ENCODE assay signal across 8 cellular contexts in the genomic region with DNA sequence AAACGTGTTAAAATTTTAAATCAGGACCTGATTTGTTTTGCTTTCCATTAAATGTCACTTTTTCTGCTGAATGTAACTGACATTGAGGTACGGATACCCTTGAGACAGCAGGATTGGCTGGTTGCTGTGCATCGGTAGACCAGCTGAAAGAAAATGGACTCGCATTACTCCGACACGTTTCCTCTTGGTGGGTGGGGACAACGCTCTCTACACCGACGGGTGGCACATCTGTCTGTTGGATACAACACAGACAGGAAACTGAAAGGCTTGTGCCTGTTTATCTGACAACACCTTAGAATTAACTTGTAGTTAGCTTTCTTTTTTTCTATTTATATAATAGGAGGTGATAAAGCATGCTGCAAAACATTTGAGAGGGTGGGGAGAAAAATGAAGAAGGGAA. TPM values are rescaled to one million over a fixed set of nuclear protein-coding genes. Genes with fewer than 3 reads are reported as not detected.
DNase-seq lines count a peak whose midpoint lies in the region; ATAC-seq and TF ChIP-seq lines count a peak whose summit lies in the region.

No MANE protein-coding gene starts in this region.

- 76% methylated on average over 9 of the region's 9 CpGs for WGBS in mammary epithelial cell (ENCODE audit: low coverage, missing lambda C conversion rate)

- in situ Hi-C loops in mammary epithelial cell (cut with MboI; ENCODE audit: low sequenced_read_pairs in 2 of 2), result loop anchor here in 1 of 2 donors (25.0 kb wide), 1 partner anchor 264 kb away; a partner anchor contains a TSS

- ATAC-seq in activated CD8-positive, alpha-beta T cell treated with anti-CD3 and anti-CD28 coated beads for 36 hours, result peak; percentile 93
- no peak for ATAC-seq in GM19395 (IDR thresholded peaks at IDR 0.05; ENCODE audit: unreplicated experiment)

- H3K9me3 ChIP-seq in KOPT-K1 (ENCODE audit: insufficient read depth, low read length, poor library complexity, severe bottlenecking) (no peaks in the 10 kb centered on the region), mammary epithelial cell (replicated peaks; ENCODE audit: insufficient read depth, low read length) (no peaks in the 10 kb centered on the region)
- H3K9me3 ChIP-seq in effector memory CD4-positive, alpha-beta T cell (ENCODE audit: control insufficient read depth, low read length), result no peaks in the 10 kb centered on the region

- dilution Hi-C loops in mammary epithelial cell (cut with HindIII; ENCODE audit: low sequenced_read_pairs), result loop anchor here (25.0 kb wide), 1 partner anchor 239 kb away; no protein-coding TSS in a partner anchor

- H3K36me3 ChIP-seq in KOPT-K1 (ENCODE audit: insufficient read depth, low read length) (peaks cover 50% of the 10 kb centered on the region), mammary epithelial cell (ENCODE audit: insufficient read depth, low read length) (peaks cover 21% of the 10 kb centered on the region)
- no peaks in the 10 kb centered on the region for H3K36me3 ChIP-seq in effector memory CD4-positive, alpha-beta T cell (ENCODE audit: control insufficient read depth, insufficient read depth, low read length)

- no peak overlapping the region for H3K4me3 ChIP-seq in effector memory CD4-positive, alpha-beta T cell (ENCODE audit: insufficient read depth, low read depth, low read length, poor library complexity, severe bottlenecking)
- H3K4me3 ChIP-seq in mammary epithelial cell (replicated peaks in 1 of 3; ENCODE audit: insufficient read depth in 1 of 3, low read depth in 2 of 3, low read length in 3 of 3), result no peak overlapping the region

- H3K4me1 ChIP-seq in effector memory CD4-positive, alpha-beta T cell (ENCODE audit: control insufficient read depth, insufficient read depth, low read length, poor library complexity, severe bottlenecking), result peaks cover 24% of the 10 kb centered on the region
- no peaks in the 10 kb centered on the region for H3K4me1 ChIP-seq in mammary epithelial cell (ENCODE audit: insufficient read depth, low read length)

- no peak overlapping the region for H2AFZ ChIP-seq in mammary epithelial cell (ENCODE audit: low read depth, low read length)

- no peak overlapping the region for H3K4me2 ChIP-seq in mammary epithelial cell (ENCODE audit: insufficient read depth, low read depth, low read length)

- H3K79me2 ChIP-seq in mammary epithelial cell (ENCODE audit: insufficient read depth, low read length), result no peaks in the 10 kb centered on the region

- peaks cover 44% of the 10 kb centered on the region for H3K36me3 Mint-ChIP-seq in activated CD8-positive, alpha-beta T cell treated with anti-CD3 and anti-CD28 coated beads for 36 hours (ENCODE audit: low read depth)

- H3K27ac ChIP-seq in KOPT-K1 (ENCODE audit: low read depth, low read length, poor library complexity, severe bottlenecking) (peak overlapping the region; percentile 81), mammary epithelial cell (ENCODE audit: insufficient read depth, low read depth, low read length) (no peak overlapping the region)
- H3K27ac ChIP-seq in effector memory CD4-positive, alpha-beta T cell (ENCODE audit: insufficient read depth, low read length, poor library complexity, severe bottlenecking), result peak overlapping the region; percentile 69

- POLR2A ChIA-PET in activated CD8-positive, alpha-beta T cell treated with anti-CD3 and anti-CD28 coated beads for 36 hours (lab: Charles Lee), result interaction anchor here (0.8 to 1.6 kb wide), 9 partner anchors 11 to 280 kb away, joined by 3 to 21 read pairs (median 4); a partner anchor contains a TSS

- no peaks in the 10 kb centered on the region for H3K27me3 ChIP-seq in effector memory CD4-positive, alpha-beta T cell (replicated peaks; ENCODE audit: control insufficient read depth, insufficient read depth, low read length, poor library complexity, severe bottlenecking)
- H3K27me3 ChIP-seq in mammary epithelial cell (ENCODE audit: insufficient read depth, low read length), result no peaks in the 10 kb centered on the region

- no peaks in the 10 kb centered on the region for H3K9me3 Mint-ChIP-seq in activated CD8-positive, alpha-beta T cell treated with anti-CD3 and anti-CD28 coated beads for 36 hours

- DNase-seq in activated CD8-positive, alpha-beta T cell treated with anti-CD3 and anti-CD28 coated beads for 36 hours, result peak; percentile 86
- peak; percentile 54 to 65 (median 63) for DNase-seq in effector memory CD4-positive, alpha-beta T cell
- DNase-seq in stimulated activated CD4-positive, alpha-beta T cell treated with anti-CD3 and anti-CD28 coated beads, Interleukin-4, amount 100 ng/mL, for 48 hours (ENCODE audit: low read depth in 2 of 2), result peak; percentile 22 to 37
- DNase-seq in NCI-H524 (lab: John Stamatoyannopoulos, UW) (no peak), mammary epithelial cell (no peak), GM20000 (ENCODE audit: low spot score) (no peak)

- CTCF ChIA-PET in activated CD8-positive, alpha-beta T cell treated with anti-CD3 and anti-CD28 coated beads for 36 hours (lab: Charles Lee), result interaction anchor here (0.7 to 2.1 kb wide), 7 partner anchors 9 to 264 kb away, joined by 3 to 7 read pairs (median 3); no protein-coding TSS in a partner anchor
- CTCF ChIA-PET in mammary epithelial cell (lab: Charles Lee; ENCODE audit: low non-redundant PET), result interaction anchor here (0.7 kb wide), 1 partner anchor 402 kb away, joined by 3 read pairs; no protein-coding TSS in a partner anchor

- intact Hi-C loops in activated CD8-positive, alpha-beta T cell treated with anti-CD3 and anti-CD28 coated beads for 36 hours (cut with micrococcal nuclease), result loop anchor here (10.0 kb wide), 2 partner anchors 131 to 261 kb away; a partner anchor contains a TSS
- intact Hi-C loops in mammary epithelial cell (cut with micrococcal nuclease), result no loop called here

- TF ChIP-seq CTCF in activated CD8-positive, alpha-beta T cell treated with anti-CD3 and anti-CD28 coated beads for 36 hours (IDR thresholded peaks at IDR 0.05), result no peak
- TF ChIP-seq CTCF in mammary epithelial cell (conservative IDR thresholded peaks at IDR 0.05 in 1 of 2, IDR thresholded peaks at IDR 0.05 in 1 of 2; ENCODE audit: extremely low read depth in 1 of 2, insufficient read depth in 1 of 2, low read depth in 1 of 2, low read length in 2 of 2) (no peak), GM20000 (IDR thresholded peaks at IDR 0.05; ENCODE audit: extremely low read depth, missing control alignments) (no peak)

- H3K4me1 Mint-ChIP-seq in activated CD8-positive, alpha-beta T cell treated with anti-CD3 and anti-CD28 coated beads for 36 hours (ENCODE audit: low read depth), result peaks cover 43% of the 10 kb centered on the region

- BruUV-seq in mammary epithelial cell (replicated peaks; lab: Mats Ljungman, UMichigan), result no TSS peak

- H3K4me3 Mint-ChIP-seq in activated CD8-positive, alpha-beta T cell treated with anti-CD3 and anti-CD28 coated beads for 36 hours, result peak overlapping the region; percentile 54

- H4K20me1 ChIP-seq in mammary epithelial cell (ENCODE audit: insufficient read depth, low read length), result no peaks in the 10 kb centered on the region

- H3K9ac ChIP-seq in mammary epithelial cell (ENCODE audit: insufficient read depth, low read length), result no peak overlapping the region

- H3K27me3 Mint-ChIP-seq in activated CD8-positive, alpha-beta T cell treated with anti-CD3 and anti-CD28 coated beads for 36 hours, result no peaks in the 10 kb centered on the region

- H3K27ac Mint-ChIP-seq in activated CD8-positive, alpha-beta T cell treated with anti-CD3 and anti-CD28 coated beads for 36 hours, result peak overlapping the region; percentile 95

RNA-seq across cellular contexts. Expression of a gene that starts 19.4 kb away (rescaled TPM):
- 10 to 100 TPM; 81.3 to 85.8 TPM for total RNA-seq in activated CD8-positive, alpha-beta T cell treated with anti-CD3 and anti-CD28 coated beads for 36 hours
- total RNA-seq in mammary epithelial cell, result 10 to 100 TPM in 1 of 2 donors, 1 to 10 TPM in 1; 9.2 to 34.9 TPM
- polyA plus RNA-seq in mammary epithelial cell, result 22.1 TPM
- polyA minus RNA-seq in mammary epithelial cell, result 58.3 TPM

RNA-seq across cellular contexts. Expression of a gene that starts 19.5 kb away (rescaled TPM):
- 10 to 100 TPM; 51.0 to 51.8 TPM for total RNA-seq in activated CD8-positive, alpha-beta T cell treated with anti-CD3 and anti-CD28 coated beads for 36 hours
- 1 to 10 TPM; 1.2 to 8.8 TPM for total RNA-seq in mammary epithelial cell
- 16.8 TPM for polyA plus RNA-seq in mammary epithelial cell
- polyA minus RNA-seq in mammary epithelial cell, result 22.4 TPM

RNA-seq across cellular contexts. Expression of a gene that starts 57.8 kb away (rescaled TPM):
- 10 to 100 TPM; 17.1 to 19.4 TPM for total RNA-seq in activated CD8-positive, alpha-beta T cell treated with anti-CD3 and anti-CD28 coated beads for 36 hours
- total RNA-seq in mammary epithelial cell, result 10 to 100 TPM; 28.1 to 31.0 TPM
- polyA plus RNA-seq in mammary epithelial cell, result 13.8 TPM
- 27.5 TPM for polyA minus RNA-seq in mammary epithelial cell

Comparison
In these comparisons a context has a peak if more than half of its experiments do, and no peak if none do; other contexts are left out.
1. DNase-seq: peak in activated CD8-positive, alpha-beta T cell treated with anti-CD3 and anti-CD28 coated beads for 36 hours (single experiment), effector memory CD4-positive, alpha-beta T cell (3 of 3) and stimulated activated CD4-positive, alpha-beta T cell treated with anti-CD3 and anti-CD28 coated beads, Interleukin-4, amount 100 ng/mL, for 48 hours (2 of 2); none in NCI-H524 (0 of 2), mammary epithelial cell (single experiment) and GM20000 (single experiment).
2. RNA of a gene that starts 19.5 kb away (total RNA-seq): 51.0 to 51.8 TPM in activated CD8-positive, alpha-beta T cell treated with anti-CD3 and anti-CD28 coated beads for 36 hours; 1.2 to 8.8 TPM in mammary epithelial cell; every median in the first group is over 4 times any median in the second.